18 cellular contexts compared by ENCODE assay signal in the genomic region with DNA sequence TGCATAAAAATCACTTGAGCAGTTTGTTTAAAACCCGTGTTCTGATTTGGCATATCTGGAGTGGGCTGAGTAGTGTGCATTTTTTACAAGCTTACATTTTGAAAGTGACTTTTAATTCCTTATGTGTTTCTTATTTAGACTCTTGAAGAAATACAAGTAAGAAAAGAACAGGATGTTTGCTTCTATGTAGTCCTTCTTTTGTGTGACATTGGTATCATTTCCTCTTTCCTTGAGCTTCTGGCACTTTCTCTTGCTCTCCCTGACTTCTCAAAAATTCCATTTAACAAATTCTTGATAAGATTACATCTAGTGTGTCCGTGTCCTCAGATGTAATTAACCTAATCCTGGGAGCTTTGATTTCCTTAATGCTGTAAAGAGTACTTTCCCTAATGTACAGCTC. TPM values are rescaled to one million over a fixed set of nuclear protein-coding genes. Genes with fewer than 3 reads are reported as not detected.
A peak's percentile ranks its signal among the peaks of the same experiment; 100 is the strongest.
DNase-seq lines count a peak whose midpoint lies in the region; ATAC-seq and TF ChIP-seq lines count a peak whose summit lies in the region.
"Had no signal": no experiment of that assay in that cellular context is flagged by ENCODE, and none has a peak within 500 bp of the region (broad histone marks: within the 10 kb centered on the region; RNA-seq: fewer than 3 reads in every experiment).

No MANE protein-coding gene starts in this region.

- H3K27me3 Mint-ChIP-seq in stimulated activated naive B cell treated with anti-CD40 and anti-IgM and Interleukin-4, amounts not matched to agents 10 μg/mL and 1 μg/mL and 100 μg/mL, for 72 hours: peaks cover 0 to 5% of the 10 kb centered on the region in 2 donors

- H3K4me1 Mint-ChIP-seq in stimulated activated naive B cell treated with anti-CD40 and anti-IgM and Interleukin-4, amounts not matched to agents 10 μg/mL and 1 μg/mL and 100 μg/mL, for 72 hours: peaks cover 33 to 38% of the 10 kb centered on the region in 2 donors

- H3K27ac Mint-ChIP-seq in stimulated activated naive B cell treated with anti-CD40 and anti-IgM and Interleukin-4, amounts not matched to agents 10 μg/mL and 1 μg/mL and 100 μg/mL, for 72 hours: peak overlapping the region; percentile 77
- H3K27ac Mint-ChIP-seq: activated naive CD4-positive, alpha-beta T cell treated with anti-CD3 and anti-CD28 coated beads, Interleukin-2, amount 50 U/mL, for 72 hours had no signal

- H3K36me3 Mint-ChIP-seq in stimulated activated naive B cell treated with anti-CD40 and anti-IgM and Interleukin-4, amounts not matched to agents 10 μg/mL and 1 μg/mL and 100 μg/mL, for 72 hours: peaks cover 15 to 22% of the 10 kb centered on the region in 2 donors
- H3K36me3 Mint-ChIP-seq: activated naive CD4-positive, alpha-beta T cell treated with anti-CD3 and anti-CD28 coated beads, Interleukin-2, amount 50 U/mL, for 72 hours had no signal

- peaks cover 0 to 4% of the 10 kb centered on the region in 2 donors for H3K36me3 ChIP-seq in ascending aorta
- H3K36me3 ChIP-seq: BLaER1, cardiac muscle cell, upper lobe of right lung had no signal

- intact Hi-C loops in ascending aorta (cut with DNase I): no loop called here

- H3K4me3 Mint-ChIP-seq in stimulated activated naive B cell treated with anti-CD40 and anti-IgM and Interleukin-4, amounts not matched to agents 10 μg/mL and 1 μg/mL and 100 μg/mL, for 72 hours: peak overlapping the region in 1 of 2 donors; percentile 13

- H3K4me1 ChIP-seq in ascending aorta: peaks cover 5 to 23% of the 10 kb centered on the region in 2 donors
- H3K4me1 ChIP-seq: BLaER1 had no signal

- TF ChIP-seq CTCF in GM12865 (IDR thresholded peaks at IDR 0.05; ENCODE audit: insufficient read depth, low read depth, low read length, missing control alignments) (no peak), ascending aorta (IDR thresholded peaks at IDR 0.05) (no peak)

- DNase-seq in GM12865 (ENCODE audit: low read depth) (peak; percentile 41), ascending aorta (ENCODE audit: low spot score in 2 of 2) (no peak), kidney tubule cell (ENCODE audit: low spot score) (no peak), SHP77 treated with DMSO at 0.1 percent for 48 hours (lab: John Stamatoyannopoulos, UW) (no peak), putamen (ENCODE audit: low spot score) (no peak), A172 (ENCODE audit: low spot score) (no peak)
- DNase-seq in stimulated activated naive B cell treated with anti-CD40 and anti-IgM and Interleukin-4, amounts not matched to agents 10 μg/mL and 1 μg/mL and 100 μg/mL, for 72 hours: no peak
- DNase-seq: activated CD4-positive, CD25-positive, alpha-beta regulatory T cell; islet precursor cell; NCI-H1694; posterior cingulate gyrus; stimulated activated CD4-positive, alpha-beta T cell treated with anti-CD3 and anti-CD28 coated beads, Interleukin-15, amount 100 ng/mL, for 24 hours; upper lobe of right lung had no signal

- ATAC-seq in HG03108 (IDR thresholded peaks at IDR 0.05; ENCODE audit: unreplicated experiment): peak; percentile 77
- ATAC-seq in stimulated activated naive B cell treated with anti-CD40 and anti-IgM and Interleukin-4, amounts not matched to agents 10 μg/mL and 1 μg/mL and 100 μg/mL, for 72 hours (replicated peaks): peak; percentile 77 to 78
- ATAC-seq: activated naive CD4-positive, alpha-beta T cell treated with anti-CD3 and anti-CD28 coated beads, Interleukin-2, amount 50 U/mL, for 72 hours; SK-N-SH treated with all-trans-retinoic acid at 6 μM for 48 hours; upper lobe of right lung had no signal

- H3K27ac ChIP-seq in ascending aorta: peak overlapping the region; percentile 50 to 60
- H3K27ac ChIP-seq: BLaER1, cardiac muscle cell, upper lobe of right lung had no signal

- peaks cover 8 to 21% of the 10 kb centered on the region in 2 donors for H3K9me3 Mint-ChIP-seq in stimulated activated naive B cell treated with anti-CD40 and anti-IgM and Interleukin-4, amounts not matched to agents 10 μg/mL and 1 μg/mL and 100 μg/mL, for 72 hours
- H3K9me3 Mint-ChIP-seq: activated naive CD4-positive, alpha-beta T cell treated with anti-CD3 and anti-CD28 coated beads, Interleukin-2, amount 50 U/mL, for 72 hours had no signal

- no peaks in the 10 kb centered on the region for H3K9me3 ChIP-seq in ascending aorta
- H3K9me3 ChIP-seq: BLaER1, upper lobe of right lung had no signal

- H3K27me3 ChIP-seq in ascending aorta: no peaks in the 10 kb centered on the region
- H3K27me3 ChIP-seq: BLaER1, cardiac muscle cell, upper lobe of right lung had no signal

- H3K4me3 ChIP-seq in GM12865 (ENCODE audit: low read depth, low read length) (no peak overlapping the region), ascending aorta (no peak overlapping the region)
- H3K4me3 ChIP-seq: BLaER1, cardiac muscle cell, upper lobe of right lung had no signal

RNA-seq across cellular contexts. Expression of gene GARNL3, which starts 12.5 kb away (rescaled TPM):
- 162 TPM for total RNA-seq in ascending aorta
- 5.8 and 6.3 TPM in 2 replicates for total RNA-seq in A172 (2014; rRNA removed; shearing (Covaris generic))

Comparison
In these comparisons a context has a peak if more than half of its experiments do, and no peak if none do; other contexts are left out.
1. RNA of gene GARNL3, which starts 12.5 kb away (total RNA-seq): 162 TPM in ascending aorta (single experiment); 5.8 to 6.3 TPM in A172; every median in the first group is over 10 times any median in the second.